Comparison of ENCODE assay signal across 9 cellular contexts in genomic region chr12:42327227-42327590, GRCh38. TPM values are rescaled to one million over a fixed set of nuclear protein-coding genes. Genes with fewer than 3 reads are reported as not detected.
DNase-seq lines count a peak whose midpoint lies in the region; ATAC-seq and TF ChIP-seq lines count a peak whose summit lies in the region.
"Had no signal": no experiment of that assay in that cellular context is flagged by ENCODE, and none has a peak within 500 bp of the region (broad histone marks: within the 10 kb centered on the region; RNA-seq: fewer than 3 reads in every experiment).

No MANE protein-coding gene starts in this region.

- no peaks in the 10 kb centered on the region for H3K9me2 ChIP-seq in OCI-LY1 (ENCODE audit: low read depth, low read length)

- no peaks in the 10 kb centered on the region for H3F3A ChIP-seq in OCI-LY1 (ENCODE audit: insufficient read depth, low read length)

- TF ChIP-seq CTCF in CD8-positive, alpha-beta T cell (IDR thresholded peaks at IDR 0.05): no peak
- TF ChIP-seq CTCF in OCI-LY1 (IDR thresholded peaks at IDR 0.05; ENCODE audit: low read length) (no peak), endodermal cell (conservative IDR thresholded peaks at IDR 0.05) (no peak), osteoblast (IDR thresholded peaks at IDR 0.05; ENCODE audit: extremely low read depth, low read depth, low read length) (no peak)

- H3K27me3 Mint-ChIP-seq in CD8-positive, alpha-beta T cell (ENCODE audit: low read depth): no peaks in the 10 kb centered on the region
- H3K27me3 Mint-ChIP-seq in endodermal cell (ENCODE audit: insufficient read depth): no peaks in the 10 kb centered on the region

- 71 to 95% methylated on average over 2 of the region's 2 CpGs for WGBS in endodermal cell (ENCODE audit: insufficient coverage in 1 of 2, insufficient read length in 1 of 2), 2 experiments

- H3K36me3 ChIP-seq in CD8-positive, alpha-beta T cell (ENCODE audit: insufficient read depth, low read length): no peaks in the 10 kb centered on the region
- H3K36me3 ChIP-seq in OCI-LY1 (ENCODE audit: insufficient read depth, low read length) (peaks cover 10% of the 10 kb centered on the region; the same call in 1 of the 2 replicates), endodermal cell (ENCODE audit: control insufficient read depth, insufficient read depth, low read length) (peaks cover 14% of the 10 kb centered on the region), osteoblast (ENCODE audit: insufficient read depth, low read length) (peaks cover 2% of the 10 kb centered on the region)

- DNase-seq in CD8-positive, alpha-beta T cell: no peak
- DNase-seq in endodermal cell: no peak
- DNase-seq in osteoblast (ENCODE audit: insufficient read length, low spot score, missing footprints): peak; percentile 64
- DNase-seq in sciatic nerve (ENCODE audit: low spot score): no peak
- DNase-seq in NCI-H2081 (lab: John Stamatoyannopoulos, UW): no peak
- DNase-seq: stimulated activated CD4-positive, alpha-beta T cell treated with anti-CD3 and anti-CD28 coated beads, Interleukin-4, amount 100 ng/mL, for 1 hour had no signal

- H3K4me3 ChIP-seq in CD8-positive, alpha-beta T cell (ENCODE audit: low read depth, low read length): peak overlapping the region; percentile 68
- H3K4me3 ChIP-seq in OCI-LY1 (ENCODE audit: low read depth, low read length, poor library complexity, severe bottlenecking) (peak overlapping the region; percentile 95), endodermal cell (ENCODE audit: low read length) (peak overlapping the region; percentile 100), osteoblast (ENCODE audit: insufficient read depth, low read length) (peak overlapping the region; percentile 94)

- H3K79me2 ChIP-seq in OCI-LY1 (ENCODE audit: insufficient read depth, low read length) (peaks cover 56% of the 10 kb centered on the region), osteoblast (ENCODE audit: insufficient read depth, low read length) (peaks cover 76% of the 10 kb centered on the region)

- H3K9me3 ChIP-seq in CD8-positive, alpha-beta T cell (ENCODE audit: low read length): no peaks in the 10 kb centered on the region
- H3K9me3 ChIP-seq in OCI-LY1 (ENCODE audit: low read length) (no peaks in the 10 kb centered on the region), endodermal cell (ENCODE audit: control insufficient read depth, low read length) (no peaks in the 10 kb centered on the region), osteoblast (ENCODE audit: low read depth, low read length) (no peaks in the 10 kb centered on the region)

- H3K9ac ChIP-seq in OCI-LY1 (ENCODE audit: low read length) (peak overlapping the region; percentile 80), endodermal cell (ENCODE audit: extremely low read depth, low read length, poor library complexity, severe bottlenecking) (peak overlapping the region; percentile 84)

- H3K9me3 Mint-ChIP-seq in CD8-positive, alpha-beta T cell: no peaks in the 10 kb centered on the region
- H3K9me3 Mint-ChIP-seq in endodermal cell: no peaks in the 10 kb centered on the region

- peaks cover 68% of the 10 kb centered on the region for H3K4me1 Mint-ChIP-seq in CD8-positive, alpha-beta T cell (ENCODE audit: low read depth)
- H3K4me1 Mint-ChIP-seq in endodermal cell: peaks cover 24% of the 10 kb centered on the region

- H3K36me3 Mint-ChIP-seq in CD8-positive, alpha-beta T cell: peaks cover 47% of the 10 kb centered on the region
- peaks cover 7% of the 10 kb centered on the region for H3K36me3 Mint-ChIP-seq in endodermal cell (ENCODE audit: low read depth)

- no peaks in the 10 kb centered on the region for H4K20me1 ChIP-seq in OCI-LY1 (ENCODE audit: insufficient read depth, low read length)
- peaks cover 32% of the 10 kb centered on the region for H4K20me1 ChIP-seq in osteoblast (ENCODE audit: insufficient read depth, low read length)

- peak overlapping the region; percentile 98 for H3K4me3 Mint-ChIP-seq in CD8-positive, alpha-beta T cell
- H3K4me3 Mint-ChIP-seq in endodermal cell: peak overlapping the region; percentile 98

- H3K27ac Mint-ChIP-seq in CD8-positive, alpha-beta T cell: peak overlapping the region; percentile 98
- H3K27ac Mint-ChIP-seq in endodermal cell: peak overlapping the region; percentile 98

- peaks cover 28% of the 10 kb centered on the region for H3K4me1 ChIP-seq in CD8-positive, alpha-beta T cell (ENCODE audit: insufficient read depth, low read length)
- H3K4me1 ChIP-seq in OCI-LY1 (ENCODE audit: insufficient read depth, low read length, severe bottlenecking) (peaks cover 57% of the 10 kb centered on the region), endodermal cell (ENCODE audit: control insufficient read depth, insufficient read depth, low read length) (peaks cover 4% of the 10 kb centered on the region), osteoblast (ENCODE audit: insufficient read depth, low read length) (peaks cover 22% of the 10 kb centered on the region)

- CTCF ChIA-PET in CD8-positive, alpha-beta T cell (lab: Charles Lee): no interaction called here

- no peak for ATAC-seq in CD8-positive, alpha-beta T cell
- ATAC-seq in GM21786 (IDR thresholded peaks at IDR 0.05; ENCODE audit: unreplicated experiment): no peak
- no peak for ATAC-seq in sciatic nerve
- ATAC-seq in GM21381 (IDR thresholded peaks at IDR 0.05; ENCODE audit: unreplicated experiment): no peak

- intact Hi-C loops in CD8-positive, alpha-beta T cell (cut with DNase I, micrococcal nuclease): loop anchor here (2.0 to 10.0 kb wide), 4 partner anchors 45 to 1478 kb away; partner anchors contain the start of genes TWF1 (in 2 of the 2) and GXYLT1 (in 1 of the 2)
- intact Hi-C loops in sciatic nerve (cut with DNase I): loop anchor here (10.0 kb wide), 1 partner anchor 202 kb away; no protein-coding TSS in a partner anchor

- H2AFZ ChIP-seq in OCI-LY1 (ENCODE audit: low read length): no peak overlapping the region
- peak overlapping the region; percentile 95 for H2AFZ ChIP-seq in osteoblast (ENCODE audit: low read length)

- POLR2A ChIA-PET in CD8-positive, alpha-beta T cell (lab: Charles Lee): interaction anchor here (1.3 to 1.4 kb wide), 2 partner anchors 101 to 200 kb away, joined by 3 read pairs; no protein-coding TSS in a partner anchor

- H3K27ac ChIP-seq in CD8-positive, alpha-beta T cell (ENCODE audit: low read depth, low read length): peak overlapping the region; percentile 79
- H3K27ac ChIP-seq in OCI-LY1 (ENCODE audit: low read depth, low read length, poor library complexity, severe bottlenecking): peak overlapping the region; percentile 75
- no peak overlapping the region for H3K27ac ChIP-seq in endodermal cell (ENCODE audit: low read depth, low read length)
- peak overlapping the region; percentile 84 for H3K27ac ChIP-seq in osteoblast (ENCODE audit: low read depth, low read length)

- H3K4me2 ChIP-seq in OCI-LY1 (ENCODE audit: low read length) (peak overlapping the region; percentile 91), osteoblast (ENCODE audit: insufficient read depth, low read length) (peak overlapping the region; percentile 91)

- H3K27me3 ChIP-seq in CD8-positive, alpha-beta T cell (ENCODE audit: insufficient read depth, low read length): no peaks in the 10 kb centered on the region
- H3K27me3 ChIP-seq in OCI-LY1 (ENCODE audit: insufficient read depth, low read length): no peaks in the 10 kb centered on the region
- H3K27me3 ChIP-seq in endodermal cell (ENCODE audit: control insufficient read depth, insufficient read depth, low read length, poor library complexity, severe bottlenecking): no peaks in the 10 kb centered on the region
- no peaks in the 10 kb centered on the region for H3K27me3 ChIP-seq in osteoblast (ENCODE audit: insufficient read depth, low read length)

RNA-seq across cellular contexts. Expression of gene PPHLN1, which starts 1.2 kb away (rescaled TPM):
- total RNA-seq in CD8-positive, alpha-beta T cell: 100 to 1,000 TPM; 104 to 108 TPM
- 10 to 100 TPM; 66.6 to 77.6 TPM for total RNA-seq in endodermal cell
- 75.5 TPM for polyA plus RNA-seq in endodermal cell (2013, experiment 1 of 2)
- polyA plus RNA-seq in endodermal cell (2013, experiment 2 of 2): 71.9 TPM
- total RNA-seq in osteoblast: 67.8 and 70.9 TPM in 2 replicates
- 50.8 TPM for total RNA-seq in sciatic nerve

RNA-seq across cellular contexts. Expression of gene ZCRB1, which starts 1.3 kb away (rescaled TPM):
- 10 to 100 TPM; 35.7 to 39.4 TPM for total RNA-seq in CD8-positive, alpha-beta T cell
- total RNA-seq in endodermal cell (10 to 100 TPM; 61.1 to 78.4 TPM), osteoblast (32.6 and 41.8 TPM in 2 replicates), sciatic nerve (43.1 TPM)
- 71.1 TPM for polyA plus RNA-seq in endodermal cell (2013, experiment 1 of 2)
- 77.3 TPM for polyA plus RNA-seq in endodermal cell (2013, experiment 2 of 2)
